1 cellular context compared by ENCODE assay signal in the genomic region with DNA sequence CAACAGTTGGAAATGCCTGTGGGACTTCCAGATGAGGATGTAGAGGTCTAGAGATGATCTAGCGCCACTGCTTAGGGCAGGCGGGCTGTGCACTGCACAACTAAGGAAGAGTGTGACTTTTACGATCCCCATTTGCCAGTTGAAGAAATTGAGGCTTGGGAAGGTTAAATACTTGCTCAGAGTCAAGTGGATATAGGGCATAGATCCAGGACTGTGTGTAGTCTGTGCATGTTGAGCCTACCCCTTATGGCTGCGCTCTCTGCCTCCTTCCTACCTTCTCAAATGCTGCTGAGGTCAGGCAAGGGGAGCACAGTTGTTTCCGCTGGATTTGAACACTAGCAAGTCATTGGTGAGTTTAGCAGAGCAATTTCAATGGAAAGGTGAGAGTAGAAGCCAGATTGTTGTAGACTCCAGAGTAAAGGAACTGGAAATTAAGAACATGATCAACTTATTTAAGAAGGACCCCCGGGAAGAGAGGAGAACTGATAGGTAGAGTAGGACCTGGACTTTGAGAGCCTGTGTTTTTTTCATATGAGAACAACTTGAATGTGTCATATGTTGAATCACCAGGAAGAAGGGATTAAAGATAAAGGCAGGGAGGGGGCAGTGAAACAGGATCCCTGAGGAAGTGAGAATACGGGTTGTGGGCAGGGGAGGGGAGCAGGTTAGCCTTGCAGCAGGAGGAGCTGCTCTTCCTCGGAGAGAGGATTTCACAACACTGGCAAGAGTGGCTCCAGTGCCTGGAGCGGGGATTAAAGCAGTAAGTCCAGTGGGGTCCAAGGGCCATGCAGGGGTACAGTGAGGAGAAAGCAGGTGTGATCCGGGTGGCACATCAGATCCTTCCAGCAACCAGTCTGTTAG.
TF ChIP-seq lines count a peak whose summit lies in the region.

No MANE protein-coding gene starts in this region.

TF ChIP-seq in HepG2, 621 proteins besides CTCF, POLR2A, EP300 and RAD21:
- TF ChIP-seq NFIB (CRISPR knock-in tag; IDR thresholded peaks at IDR 0.05; ENCODE audit: borderline replicate concordance): no peak
- peak; percentile 52; the same call in 1 of the 2 replicates for TF ChIP-seq CEBPB (IDR thresholded peaks at IDR 0.05; ENCODE audit: borderline replicate concordance, low read depth, low read length)
- TF ChIP-seq ZNF83 (CRISPR knock-in tag; IDR thresholded peaks at IDR 0.05; ENCODE audit: borderline replicate concordance): no peak
- TF ChIP-seq ZBTB21 (CRISPR knock-in tag; IDR thresholded peaks at IDR 0.05): no peak
- peak; percentile 21; the same call in 1 of the 2 replicates for TF ChIP-seq CEBPG (CRISPR knock-in tag; IDR thresholded peaks at IDR 0.05)
- TF ChIP-seq, protein P1, sequence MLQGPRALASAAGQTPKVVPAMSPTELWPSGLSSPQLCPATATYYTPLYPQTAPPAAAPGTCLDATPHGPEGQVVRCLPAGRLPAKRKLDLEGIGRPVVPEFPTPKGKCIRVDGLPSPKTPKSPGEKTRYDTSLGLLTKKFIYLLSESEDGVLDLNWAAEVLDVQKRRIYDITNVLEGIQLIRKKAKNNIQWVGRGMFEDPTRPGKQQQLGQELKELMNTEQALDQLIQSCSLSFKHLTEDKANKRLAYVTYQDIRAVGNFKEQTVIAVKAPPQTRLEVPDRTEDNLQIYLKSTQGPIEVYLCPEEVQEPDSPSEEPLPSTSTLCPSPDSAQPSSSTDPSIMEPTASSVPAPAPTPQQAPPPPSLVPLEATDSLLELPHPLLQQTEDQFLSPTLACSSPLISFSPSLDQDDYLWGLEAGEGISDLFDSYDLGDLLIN (CRISPR knock-in tag; IDR thresholded peaks at IDR 0.05; ENCODE audit: borderline replicate concordance): no peak
- TF ChIP-seq ZNF780A (CRISPR knock-in tag; IDR thresholded peaks at IDR 0.05): no peak
- no peak for TF ChIP-seq KMT2B (CRISPR knock-in tag; IDR thresholded peaks at IDR 0.05)
- no peak for TF ChIP-seq MED8 (CRISPR knock-in tag; IDR thresholded peaks at IDR 0.05; ENCODE audit: insufficient replicate concordance)
- TF ChIP-seq GFI1 (CRISPR knock-in tag; IDR thresholded peaks at IDR 0.05; ENCODE audit: borderline replicate concordance): no peak
- TF ChIP-seq KLF15 (CRISPR knock-in tag; IDR thresholded peaks at IDR 0.05; ENCODE audit: borderline replicate concordance): no peak
- TF ChIP-seq, protein P2, sequence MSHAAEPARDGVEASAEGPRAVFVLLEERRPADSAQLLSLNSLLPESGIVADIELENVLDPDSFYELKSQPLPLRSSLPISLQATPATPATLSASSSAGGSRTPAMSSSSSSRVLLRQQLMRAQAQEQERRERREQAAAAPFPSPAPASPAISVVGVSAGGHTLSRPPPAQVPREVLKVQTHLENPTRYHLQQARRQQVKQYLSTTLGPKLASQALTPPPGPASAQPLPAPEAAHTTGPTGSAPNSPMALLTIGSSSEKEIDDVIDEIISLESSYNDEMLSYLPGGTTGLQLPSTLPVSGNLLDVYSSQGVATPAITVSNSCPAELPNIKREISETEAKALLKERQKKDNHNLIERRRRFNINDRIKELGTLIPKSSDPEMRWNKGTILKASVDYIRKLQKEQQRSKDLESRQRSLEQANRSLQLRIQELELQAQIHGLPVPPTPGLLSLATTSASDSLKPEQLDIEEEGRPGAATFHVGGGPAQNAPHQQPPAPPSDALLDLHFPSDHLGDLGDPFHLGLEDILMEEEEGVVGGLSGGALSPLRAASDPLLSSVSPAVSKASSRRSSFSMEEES (CRISPR knock-in tag; IDR thresholded peaks at IDR 0.05): no peak
- no peak for TF ChIP-seq ZNF367 (CRISPR knock-in tag; IDR thresholded peaks at IDR 0.05; ENCODE audit: borderline replicate concordance)
- no peak for TF ChIP-seq ZBTB7A (CRISPR knock-in tag; IDR thresholded peaks at IDR 0.05)
- TF ChIP-seq PREB (CRISPR knock-in tag; IDR thresholded peaks at IDR 0.05): no peak
- no peak for TF ChIP-seq NFE2 (CRISPR knock-in tag; IDR thresholded peaks at IDR 0.05)
- no peak for TF ChIP-seq XBP1 (CRISPR knock-in tag; IDR thresholded peaks at IDR 0.05)
